ENCODE assay signal across 9 cellular contexts in genomic region chr19:54478677-54479266, GRCh38. TPM values are rescaled to one million over a fixed set of nuclear protein-coding genes. Genes with fewer than 3 reads are reported as not detected.
A peak's percentile ranks its signal among the peaks of the same experiment; 100 is the strongest.
DNase-seq lines count a peak whose midpoint lies in the region; ATAC-seq and TF ChIP-seq lines count a peak whose summit lies in the region.
"Had no signal": no experiment of that assay in that cellular context is flagged by ENCODE, and none has a peak within 500 bp of the region (broad histone marks: within the 10 kb centered on the region; RNA-seq: fewer than 3 reads in every experiment).

No MANE protein-coding gene starts in this region.

- intact Hi-C loops in breast epithelium (cut with DNase I; ENCODE audit: low total_unique reads) = loop anchor here (10.0 kb wide), 1 partner anchor 594 kb away; the partner anchor contains the start of gene PRKCG

- TF ChIP-seq POLR2A in breast epithelium (IDR thresholded peaks at IDR 0.05) = no peak

- H3K4me3 ChIP-seq in BE2C (ENCODE audit: low read depth, low read length) (no peak overlapping the region), breast epithelium (no peak overlapping the region)

- peaks cover 27% of the 10 kb centered on the region for H3K27me3 ChIP-seq in BE2C
- no peaks in the 10 kb centered on the region for H3K27me3 ChIP-seq in breast epithelium

- no peak overlapping the region for H3K27ac ChIP-seq in breast epithelium

- ATAC-seq in HG03432 (IDR thresholded peaks at IDR 0.05; ENCODE audit: unreplicated experiment) (no peak), GM21390 (IDR thresholded peaks at IDR 0.05; ENCODE audit: unreplicated experiment) (no peak)

- TF ChIP-seq CTCF in BE2C (IDR thresholded peaks at IDR 0.05; ENCODE audit: low read depth, low read length) = peak; percentile 78
- TF ChIP-seq CTCF in GM12874 (IDR thresholded peaks at IDR 0.05; ENCODE audit: insufficient read depth, low read depth, low read length) = peak; percentile 79
- peak in 2 of 3 donors; percentile 27 to 46 for TF ChIP-seq CTCF in breast epithelium (IDR thresholded peaks at IDR 0.05)

- H3K36me3 ChIP-seq in BE2C = no peaks in the 10 kb centered on the region
- no peaks in the 10 kb centered on the region for H3K36me3 ChIP-seq in breast epithelium

- H3K9me3 ChIP-seq in BE2C (no peaks in the 10 kb centered on the region), breast epithelium (no peaks in the 10 kb centered on the region)

- DNase-seq in BE2C (no peak), NCI-H524 (lab: John Stamatoyannopoulos, UW) (peak; percentile 60 to 70), breast epithelium (ENCODE audit: low spot score in 2 of 2) (no peak), medulla oblongata (ENCODE audit: extremely low spot score) (peak; percentile 67)
- no peak for DNase-seq in stimulated activated CD4-positive, alpha-beta T cell treated with anti-CD3 and anti-CD28 coated beads, Interleukin-1b, Interleukin-23, amount 100 ng/mL, for 48 hours

- H3K4me1 ChIP-seq in BE2C (no peaks in the 10 kb centered on the region), breast epithelium (peaks cover 0 to 1% of the 10 kb centered on the region in 2 donors)

RNA-seq across cellular contexts. Expression of gene CDC42EP5, which starts 5.7 kb away (rescaled TPM):
- not detected for polyA plus RNA-seq in BE2C (2012; ENCODE audit: insufficient read depth, insufficient read length, low read depth)
- 10 to 100 TPM in 2 of 3 donors, 1 to 10 TPM in 1; 8.8 to 40.6 (median 17.4) TPM for total RNA-seq in breast epithelium

RNA-seq across cellular contexts. Expression of gene LENG9, which starts 15.2 kb away (rescaled TPM):
- 6.1 TPM for polyA plus RNA-seq in BE2C (2012; ENCODE audit: insufficient read depth, insufficient read length, low read depth)
- total RNA-seq in breast epithelium = 1 to 10 TPM; 4.5 to 8.2 (median 4.8) TPM

RNA-seq across cellular contexts. Expression of gene LAIR2, which starts 23.9 kb away (rescaled TPM):
- polyA plus RNA-seq in BE2C (2012; ENCODE audit: insufficient read depth, insufficient read length, low read depth) = not detected
- not detected for total RNA-seq in breast epithelium
- total RNA-seq: NCI-H460 had no signal

RNA-seq across cellular contexts. Expression of gene LENG8, which starts 29.8 kb away (rescaled TPM):
- polyA plus RNA-seq in BE2C (2012; ENCODE audit: insufficient read depth, insufficient read length, low read depth) = 163 TPM
- 100 to 1,000 TPM in 2 of 3 donors, 10 to 100 TPM in 1; 82.9 to 204 (median 148) TPM for total RNA-seq in breast epithelium

Comparison
In these comparisons a context has a peak if more than half of its experiments do, and no peak if none do; other contexts are left out.
1. DNase-seq: peak in NCI-H524 (2 of 2) and medulla oblongata (single experiment); none in BE2C (single experiment), breast epithelium (0 of 2) and stimulated activated CD4-positive, alpha-beta T cell treated with anti-CD3 and anti-CD28 coated beads, Interleukin-1b, Interleukin-23, amount 100 ng/mL, for 48 hours (single experiment).
2. Peak in every context shown above with its lines, with median percentiles within 50 percentile points of each other: CTCF ChIP-seq.